Comparison of ENCODE assay signal across 10 cellular contexts in genomic region chr4:13920901-13921300, GRCh38.
DNase-seq lines count a peak whose midpoint lies in the region; ATAC-seq, FAIRE-seq and TF ChIP-seq lines count a peak whose summit lies in the region.
"Had no signal": no experiment of that assay in that cellular context is flagged by ENCODE, and none has a peak within 500 bp of the region (broad histone marks: within the 10 kb centered on the region; RNA-seq: fewer than 3 reads in every experiment).

No MANE protein-coding gene starts in this region.

- no peak for TF ChIP-seq POLR2A in suprapubic skin (IDR thresholded peaks at IDR 0.05)

- H3K4me1 ChIP-seq in astrocyte (ENCODE audit: insufficient read depth, low read length) (peaks cover 45% of the 10 kb centered on the region), suprapubic skin (peaks cover 14% of the 10 kb centered on the region)

- H3K9me3 ChIP-seq in astrocyte (ENCODE audit: insufficient read depth, low read depth, low read length): no peaks in the 10 kb centered on the region
- no peaks in the 10 kb centered on the region for H3K9me3 ChIP-seq in suprapubic skin
- H3K9me3 ChIP-seq: tibial artery had no signal

- no peak for TF ChIP-seq CTCF in astrocyte (IDR thresholded peaks at IDR 0.05; ENCODE audit: insufficient read depth, low read depth, low read length)
- no peak for TF ChIP-seq CTCF in suprapubic skin (IDR thresholded peaks at IDR 0.05)

- no peak overlapping the region for H3K4me3 Mint-ChIP-seq in astrocyte (ENCODE audit: unreplicated experiment)
- H3K4me3 Mint-ChIP-seq in stimulated activated naive CD8-positive, alpha-beta T cell treated with anti-CD3 and anti-CD28 coated beads, Interleukin-15, amount 100 ng/mL, for 72 hours: no peak overlapping the region

- peak overlapping the region; percentile 76 for H3K9ac ChIP-seq in astrocyte (ENCODE audit: low read length)

- no peaks in the 10 kb centered on the region for H4K20me1 ChIP-seq in astrocyte (ENCODE audit: insufficient read depth, low read length)

- H3K27me3 Mint-ChIP-seq in astrocyte (ENCODE audit: low read depth, unreplicated experiment): no peaks in the 10 kb centered on the region
- H3K27me3 Mint-ChIP-seq in stimulated activated naive CD8-positive, alpha-beta T cell treated with anti-CD3 and anti-CD28 coated beads, Interleukin-15, amount 100 ng/mL, for 72 hours: no peaks in the 10 kb centered on the region

- peaks cover 50% of the 10 kb centered on the region for H3K4me1 Mint-ChIP-seq in astrocyte (ENCODE audit: low read depth, unreplicated experiment)
- H3K4me1 Mint-ChIP-seq in stimulated activated naive CD8-positive, alpha-beta T cell treated with anti-CD3 and anti-CD28 coated beads, Interleukin-15, amount 100 ng/mL, for 72 hours: no peaks in the 10 kb centered on the region

- H3K4me3 ChIP-seq in astrocyte (ENCODE audit: insufficient read depth, low read depth, low read length) (no peak overlapping the region), suprapubic skin (no peak overlapping the region)
- H3K4me3 ChIP-seq: tibial artery had no signal

- 29% methylated on average over 3 of the region's 3 CpGs for WGBS in suprapubic skin

- H3K36me3 ChIP-seq in astrocyte (ENCODE audit: insufficient read depth, low read length) (no peaks in the 10 kb centered on the region), suprapubic skin (no peaks in the 10 kb centered on the region)
- H3K36me3 ChIP-seq: tibial artery had no signal

- no peak for TF ChIP-seq EP300 in suprapubic skin (IDR thresholded peaks at IDR 0.05)

- no peaks in the 10 kb centered on the region for H3K9me3 Mint-ChIP-seq in astrocyte (ENCODE audit: unreplicated experiment)
- peaks cover 0 to 7% of the 10 kb centered on the region in 2 donors for H3K9me3 Mint-ChIP-seq in stimulated activated naive CD8-positive, alpha-beta T cell treated with anti-CD3 and anti-CD28 coated beads, Interleukin-15, amount 100 ng/mL, for 72 hours

- H3K79me2 ChIP-seq in astrocyte (ENCODE audit: insufficient read depth, low read length): no peaks in the 10 kb centered on the region

- peak overlapping the region; percentile 64 for H3K4me2 ChIP-seq in astrocyte (ENCODE audit: low read length)

- peak; percentile 100 for FAIRE-seq in astrocyte (lab: Jason Lieb, UNC)

- H2AFZ ChIP-seq in astrocyte (ENCODE audit: low read depth, low read length): no peak overlapping the region

- ATAC-seq in HG03457 (IDR thresholded peaks at IDR 0.05; ENCODE audit: unreplicated experiment): no peak
- no peak for ATAC-seq in stimulated activated naive CD8-positive, alpha-beta T cell treated with anti-CD3 and anti-CD28 coated beads, Interleukin-15, amount 100 ng/mL, for 72 hours

- DNase-seq in HPDE6-E6E7 (ENCODE audit: extremely low spot score) (peak; percentile 91), astrocyte (ENCODE audit: low read depth) (peak; percentile 100), hepatic stellate cell (ENCODE audit: low spot score) (peak; percentile 64), suprapubic skin (ENCODE audit: low spot score in 2 of 2) (peak in 1 of 2 donors; percentile 71), Ammon's horn (ENCODE audit: low spot score) (no peak)
- no peak for DNase-seq in activated CD4-positive, CD25-positive, alpha-beta regulatory T cell treated with anti-CD3 and anti-CD28 coated beads, Interleukin-2, amount 50 U/mL, for 72 hours
- no peak for DNase-seq in stimulated activated naive CD8-positive, alpha-beta T cell treated with anti-CD3 and anti-CD28 coated beads, Interleukin-15, amount 100 ng/mL, for 72 hours
- DNase-seq: cerebellar nuclear complex had no signal

- no peaks in the 10 kb centered on the region for H3K27me3 ChIP-seq in astrocyte (ENCODE audit: insufficient read depth, low read length)
- H3K27me3 ChIP-seq in suprapubic skin: no peaks in the 10 kb centered on the region
- H3K27me3 ChIP-seq: tibial artery had no signal

- peak overlapping the region; percentile 99 for H3K27ac Mint-ChIP-seq in astrocyte (ENCODE audit: unreplicated experiment)
- H3K27ac Mint-ChIP-seq in stimulated activated naive CD8-positive, alpha-beta T cell treated with anti-CD3 and anti-CD28 coated beads, Interleukin-15, amount 100 ng/mL, for 72 hours: no peak overlapping the region

- no peaks in the 10 kb centered on the region for H3K36me3 Mint-ChIP-seq in astrocyte (ENCODE audit: low read depth, unreplicated experiment)

- H3K27ac ChIP-seq in astrocyte (ENCODE audit: low read depth, low read length) (peak overlapping the region; percentile 97), suprapubic skin (peak overlapping the region; percentile 49)
- H3K27ac ChIP-seq: tibial artery had no signal

Comparison
In these comparisons a context has a peak if more than half of its experiments do, and no peak if none do; other contexts are left out.
1. DNase-seq: peak in HPDE6-E6E7 (single experiment), astrocyte (single experiment) and hepatic stellate cell (single experiment); none in Ammon's horn (single experiment), activated CD4-positive, CD25-positive, alpha-beta regulatory T cell treated with anti-CD3 and anti-CD28 coated beads, Interleukin-2, amount 50 U/mL, for 72 hours (single experiment) and stimulated activated naive CD8-positive, alpha-beta T cell treated with anti-CD3 and anti-CD28 coated beads, Interleukin-15, amount 100 ng/mL, for 72 hours (0 of 2).